Comparison of ENCODE assay signal across 18 cellular contexts in genomic region chr12:122319312-122319638, GRCh38. TPM values are rescaled to one million over a fixed set of nuclear protein-coding genes. Genes with fewer than 3 reads are reported as not detected.
A peak's percentile ranks its signal among the peaks of the same experiment; 100 is the strongest.
DNase-seq lines count a peak whose midpoint lies in the region; ATAC-seq and TF ChIP-seq lines count a peak whose summit lies in the region.
"Had no signal": no experiment of that assay in that cellular context is flagged by ENCODE, and none has a peak within 500 bp of the region (broad histone marks: within the 10 kb centered on the region; RNA-seq: fewer than 3 reads in every experiment).

No MANE protein-coding gene starts in this region.

- peak overlapping the region; percentile 58 for H3K27ac Mint-ChIP-seq in neural crest cell (ENCODE audit: unreplicated experiment)
- H3K27ac Mint-ChIP-seq in natural killer cell treated with Interleukin-12 subunit alpha and Interleukin-12 subunit beta and Interleukin-15 and Interleukin-18, amount 100 ng/mL, for 72 hours: no peak overlapping the region
- H3K27ac Mint-ChIP-seq: activated B cell treated with CpG ODN at 0.5 μM for 24 hours, endodermal cell had no signal

- intact Hi-C loops in PC-3 (cut with micrococcal nuclease): no loop called here

- peaks cover 15% of the 10 kb centered on the region for H3K36me3 Mint-ChIP-seq in neural crest cell (ENCODE audit: low read depth)
- H3K36me3 Mint-ChIP-seq in natural killer cell treated with Interleukin-12 subunit alpha and Interleukin-12 subunit beta and Interleukin-15 and Interleukin-18, amount 100 ng/mL, for 72 hours: peaks cover 27% of the 10 kb centered on the region

- H3K27me3 Mint-ChIP-seq in neural crest cell (ENCODE audit: low read depth): no peaks in the 10 kb centered on the region
- no peaks in the 10 kb centered on the region for H3K27me3 Mint-ChIP-seq in natural killer cell treated with Interleukin-12 subunit alpha and Interleukin-12 subunit beta and Interleukin-15 and Interleukin-18, amount 100 ng/mL, for 72 hours
- H3K27me3 Mint-ChIP-seq: activated B cell treated with CpG ODN at 0.5 μM for 24 hours had no signal

- H3K9me3 Mint-ChIP-seq in neural crest cell: no peaks in the 10 kb centered on the region
- no peaks in the 10 kb centered on the region for H3K9me3 Mint-ChIP-seq in natural killer cell treated with Interleukin-12 subunit alpha and Interleukin-12 subunit beta and Interleukin-15 and Interleukin-18, amount 100 ng/mL, for 72 hours
- H3K9me3 Mint-ChIP-seq: activated B cell treated with CpG ODN at 0.5 μM for 24 hours, CD14-positive monocyte had no signal

- no peak overlapping the region for H3K4me3 ChIP-seq in PC-3 (ENCODE audit: low read length)
- no peak overlapping the region for H3K4me3 ChIP-seq in duodenal mucosa (ENCODE audit: low read depth in 1 of 2, low read length in 2 of 2)
- no peak overlapping the region for H3K4me3 ChIP-seq in upper lobe of left lung
- H3K4me3 ChIP-seq in neuronal stem cell (ENCODE audit: low read length in 2 of 2): no peak overlapping the region
- H3K4me3 ChIP-seq: cardiac muscle cell, prostate gland had no signal

- no peak for DNase-seq in PC-3
- no peak for DNase-seq in neural crest cell (ENCODE audit: low read depth, low spot score)
- DNase-seq in upper lobe of left lung: no peak
- DNase-seq in neuronal stem cell (ENCODE audit: low spot score): no peak
- no peak for DNase-seq in natural killer cell treated with Interleukin-12 subunit alpha and Interleukin-12 subunit beta and Interleukin-15 and Interleukin-18, amount 100 ng/mL, for 72 hours (ENCODE audit: low spot score)
- DNase-seq: activated B cell treated with CpG ODN at 0.5 μM for 24 hours; activated naive CD4-positive, alpha-beta T cell; DND-41; endodermal cell; glutamatergic neuron; MM.1S; RPMI8226; stimulated activated CD4-positive, alpha-beta T cell treated with anti-CD3 and anti-CD28 coated beads, Interleukin-1b, Interleukin-23, amount 100 ng/mL, for 48 hours had no signal

- H4K20me1 ChIP-seq in PC-3 (ENCODE audit: low read length): 0 out of 2 replicates have a peak, but pooled peaks cover 4% of the 10 kb centered on the region

- H3K4me1 Mint-ChIP-seq in neural crest cell: no peaks in the 10 kb centered on the region
- no peaks in the 10 kb centered on the region for H3K4me1 Mint-ChIP-seq in natural killer cell treated with Interleukin-12 subunit alpha and Interleukin-12 subunit beta and Interleukin-15 and Interleukin-18, amount 100 ng/mL, for 72 hours (ENCODE audit: low read depth in 2 of 2)
- H3K4me1 Mint-ChIP-seq: activated B cell treated with CpG ODN at 0.5 μM for 24 hours, CD14-positive monocyte, endodermal cell had no signal

- peak; percentile 31 for ATAC-seq in PC-3
- ATAC-seq in upper lobe of left lung (ENCODE audit: low FRiP score in 2 of 2): no peak
- no peak for ATAC-seq in GM21529 (IDR thresholded peaks at IDR 0.05; ENCODE audit: unreplicated experiment)
- no peak for ATAC-seq in natural killer cell treated with Interleukin-12 subunit alpha and Interleukin-12 subunit beta and Interleukin-15 and Interleukin-18, amount 100 ng/mL, for 72 hours

- no peaks in the 10 kb centered on the region for H3K9me3 ChIP-seq in PC-3 (ENCODE audit: low read length)
- H3K9me3 ChIP-seq in duodenal mucosa (ENCODE audit: control insufficient read depth in 1 of 2, low read length in 2 of 2): no peaks in the 10 kb centered on the region
- no peaks in the 10 kb centered on the region for H3K9me3 ChIP-seq in upper lobe of left lung
- H3K9me3 ChIP-seq in neuronal stem cell (replicated peaks in 1 of 2; ENCODE audit: control insufficient read depth in 2 of 2, insufficient read depth in 1 of 2, low read depth in 1 of 2, low read length in 2 of 2): no peaks in the 10 kb centered on the region
- H3K9me3 ChIP-seq: prostate gland had no signal

- peak overlapping the region; percentile 20; the same call in 1 of the 2 replicates for H3K9ac ChIP-seq in PC-3 (ENCODE audit: low read length)
- H3K9ac ChIP-seq in duodenal mucosa (ENCODE audit: low read depth in 1 of 2, low read length in 2 of 2): no peak overlapping the region
- no peak overlapping the region for H3K9ac ChIP-seq in neuronal stem cell (ENCODE audit: low read depth, low read length, poor library complexity)

- no peak overlapping the region for H3K4ac ChIP-seq in neuronal stem cell (ENCODE audit: low read length)

- H3K4me1 ChIP-seq in PC-3 (ENCODE audit: insufficient read depth, low read length) (peaks cover 27% of the 10 kb centered on the region), duodenal mucosa (ENCODE audit: control insufficient read depth in 1 of 2, insufficient read depth in 2 of 2, low read length in 2 of 2) (peaks cover 0 to 4% of the 10 kb centered on the region in 2 donors), upper lobe of left lung (peaks cover 0 to 9% (median 0%) of the 10 kb centered on the region in 4 donors), neuronal stem cell (ENCODE audit: control insufficient read depth in 2 of 2, insufficient read depth in 1 of 2, low read depth in 1 of 2, low read length in 2 of 2) (no peaks in the 10 kb centered on the region)
- H3K4me1 ChIP-seq: prostate gland had no signal

- H2BK120ac ChIP-seq in neuronal stem cell (ENCODE audit: low read depth, low read length): no peak overlapping the region

- H3K27ac ChIP-seq in PC-3 (ENCODE audit: low read length) (peak overlapping the region; percentile 58), duodenal mucosa (ENCODE audit: low read depth, low read length) (peak overlapping the region; percentile 59), upper lobe of left lung (peak overlapping the region; percentile 52 to 64 (median 58)), neuronal stem cell (replicated peaks; ENCODE audit: low read length) (no peak overlapping the region)
- H3K27ac ChIP-seq: cardiac muscle cell, prostate gland had no signal

- CTCF ChIA-PET in PC-3 (lab: Charles Lee): no interaction called here

- H3K27me3 ChIP-seq in PC-3 (ENCODE audit: low read length): no peaks in the 10 kb centered on the region
- no peaks in the 10 kb centered on the region for H3K27me3 ChIP-seq in duodenal mucosa (ENCODE audit: control insufficient read depth in 1 of 2, insufficient read depth in 2 of 2, low read length in 2 of 2)
- no peaks in the 10 kb centered on the region for H3K27me3 ChIP-seq in upper lobe of left lung
- no peaks in the 10 kb centered on the region for H3K27me3 ChIP-seq in neuronal stem cell (ENCODE audit: control insufficient read depth in 3 of 3, insufficient read depth in 3 of 3, low read depth in 1 of 3, low read length in 3 of 3)
- H3K27me3 ChIP-seq: cardiac muscle cell had no signal

- H3K79me1 ChIP-seq in neuronal stem cell (ENCODE audit: low read depth, low read length): no peaks in the 10 kb centered on the region

- H2AFZ ChIP-seq in PC-3 (ENCODE audit: low read length) (no peak overlapping the region), neuronal stem cell (ENCODE audit: low read length) (no peak overlapping the region)

- H2BK12ac ChIP-seq in neuronal stem cell (ENCODE audit: low read length): no peak overlapping the region

- peaks cover 11% of the 10 kb centered on the region for H3F3A ChIP-seq in PC-3 (ENCODE audit: low read length, unreplicated experiment)

- no peak overlapping the region for H3K18ac ChIP-seq in neuronal stem cell (ENCODE audit: low read length)

- no peak overlapping the region for H2AK5ac ChIP-seq in neuronal stem cell (ENCODE audit: low read depth, low read length)

- no TSS peak for BruUV-seq in PC-3 (replicated peaks; lab: Mats Ljungman, UMichigan)

- POLR2A ChIA-PET in PC-3 (lab: Charles Lee; ENCODE audit: unreplicated experiment): interaction anchor here (0.7 kb wide), 1 partner anchor 12 kb away, joined by 6 read pairs; no protein-coding TSS in a partner anchor

- no peaks in the 10 kb centered on the region for H3K9me2 ChIP-seq in PC-3 (replicated peaks; ENCODE audit: low read length)

- no peak overlapping the region for H3K4me3 Mint-ChIP-seq in neural crest cell
- H3K4me3 Mint-ChIP-seq in natural killer cell treated with Interleukin-12 subunit alpha and Interleukin-12 subunit beta and Interleukin-15 and Interleukin-18, amount 100 ng/mL, for 72 hours: no peak overlapping the region
- H3K4me3 Mint-ChIP-seq: activated B cell treated with CpG ODN at 0.5 μM for 24 hours, CD14-positive monocyte, endodermal cell had no signal

- H3K79me2 ChIP-seq in PC-3 (ENCODE audit: low read length): no peaks in the 10 kb centered on the region

- H4K91ac ChIP-seq in neuronal stem cell (ENCODE audit: low read depth, low read length, poor library complexity): no peak overlapping the region

- H3K36me3 ChIP-seq in PC-3 (ENCODE audit: low read depth, low read length) (peaks cover 34% of the 10 kb centered on the region), duodenal mucosa (ENCODE audit: control insufficient read depth in 1 of 2, insufficient read depth in 2 of 2, low read length in 2 of 2) (peaks cover 26 to 66% of the 10 kb centered on the region in 2 donors), upper lobe of left lung (peaks cover 12 to 98% (median 54%) of the 10 kb centered on the region in 4 donors), neuronal stem cell (replicated peaks in 1 of 2; ENCODE audit: control insufficient read depth in 2 of 2, insufficient read depth in 2 of 2, low read length in 2 of 2) (peaks cover 20 to 93% of the 10 kb centered on the region in 2 donors)
- H3K36me3 ChIP-seq: prostate gland had no signal

- 83 to 84% methylated on average over 5 of the region's 5 CpGs for WGBS in upper lobe of left lung, 2 donors
- WGBS in neuronal stem cell (ENCODE audit: extremely low coverage in 2 of 2, insufficient read length in 2 of 2, insufficient replicate concordance in 1 of 2), 2 donors: no CpG with 5 or more reads among the region's 5 CpGs

- H4K8ac ChIP-seq in neuronal stem cell (ENCODE audit: low read depth, low read length): no peak overlapping the region

- no peak overlapping the region for H3K14ac ChIP-seq in neuronal stem cell (ENCODE audit: low read length)

- no peak for TF ChIP-seq CTCF in PC-3 (conservative IDR thresholded peaks at IDR 0.05; ENCODE audit: low read depth, low read length)
- TF ChIP-seq CTCF in neural crest cell (conservative IDR thresholded peaks at IDR 0.05): no peak
- TF ChIP-seq CTCF in upper lobe of left lung (IDR thresholded peaks at IDR 0.05): no peak

- H2BK5ac ChIP-seq in neuronal stem cell (ENCODE audit: low read length): no peak overlapping the region

- TF ChIP-seq POLR2A in upper lobe of left lung (IDR thresholded peaks at IDR 0.05): no peak

- no peak overlapping the region for H3K23ac ChIP-seq in neuronal stem cell (ENCODE audit: low read depth, low read length, poor library complexity)

- no peak overlapping the region for H2BK15ac ChIP-seq in neuronal stem cell (ENCODE audit: low read length)

- no peak for TF ChIP-seq EP300 in upper lobe of left lung (IDR thresholded peaks at IDR 0.05)

- H3K4me2 ChIP-seq in PC-3 (ENCODE audit: low read length) (peak overlapping the region; percentile 16), neuronal stem cell (ENCODE audit: insufficient read depth, low read length, poor library complexity, severe bottlenecking) (no peak overlapping the region)

RNA-seq across cellular contexts. Expression of gene VPS33A, which starts 53.0 kb away (rescaled TPM):
- total RNA-seq in PC-3 (2014; rRNA removed): 22.2 and 40.8 TPM in 2 replicates
- 40.7 and 41.0 TPM in 2 replicates for total RNA-seq in neural crest cell
- 10 to 100 TPM in 5 of 6 donors, 1 to 10 TPM in 1; 7.3 to 18.5 (median 14.5) TPM for total RNA-seq in upper lobe of left lung
- polyA plus RNA-seq in neuronal stem cell (2013, experiment 1 of 2): 13.3 TPM
- polyA plus RNA-seq in neuronal stem cell (2013, experiment 2 of 2): 14.1 TPM
- 10 to 100 TPM; 31.8 to 34.4 TPM for total RNA-seq in natural killer cell treated with Interleukin-12 subunit alpha and Interleukin-12 subunit beta and Interleukin-15 and Interleukin-18, amount 100 ng/mL, for 72 hours
